19 cellular contexts compared by ENCODE assay signal in the genomic region with DNA sequence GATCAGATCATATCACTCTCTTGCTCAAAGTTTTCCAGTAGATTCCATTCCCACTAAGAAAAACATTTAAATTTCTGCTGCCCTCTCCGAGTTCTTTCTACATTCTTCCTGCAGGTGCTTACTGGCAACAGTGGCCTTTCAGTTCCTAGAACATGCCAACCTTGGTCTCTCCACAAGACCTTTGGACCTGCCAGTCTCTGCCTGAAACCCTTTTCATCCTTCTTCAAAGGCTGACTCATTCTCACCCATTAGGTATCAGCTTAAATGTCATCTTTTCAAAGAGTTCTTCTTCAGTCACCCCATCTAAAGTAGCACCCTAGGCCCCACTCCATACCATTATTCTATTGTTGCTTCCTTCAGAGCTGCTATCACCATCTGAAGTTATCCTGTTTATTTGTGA. TPM values are rescaled to one million over a fixed set of nuclear protein-coding genes. Genes with fewer than 3 reads are reported as not detected.
A peak's percentile ranks its signal among the peaks of the same experiment; 100 is the strongest.
DNase-seq lines count a peak whose midpoint lies in the region; ATAC-seq and TF ChIP-seq lines count a peak whose summit lies in the region.
"Had no signal": no experiment of that assay in that cellular context is flagged by ENCODE, and none has a peak within 500 bp of the region (broad histone marks: within the 10 kb centered on the region; RNA-seq: fewer than 3 reads in every experiment).

No MANE protein-coding gene starts in this region.

- no peak overlapping the region for H3K27ac ChIP-seq in HCT116 (ENCODE audit: low read depth, low read length)
- no peak overlapping the region for H3K27ac ChIP-seq in right lobe of liver
- H3K27ac ChIP-seq in thyroid gland = no peak overlapping the region
- H3K27ac ChIP-seq: 22Rv1, A549, C4-2B had no signal

- TF ChIP-seq RAD21 in HCT116 (IDR thresholded peaks at IDR 0.05; ENCODE audit: low read depth) = no peak

- H3K79me2 ChIP-seq in HCT116 (ENCODE audit: insufficient read depth, low read length) = no peaks in the 10 kb centered on the region

- RAD21 ChIA-PET in HCT116 (lab: Charles Lee; ENCODE audit: low non-redundant PET in 1 of 2, low total read pairs in 2 of 2, uncharacterized antibody in 2 of 2, unreplicated experiment in 2 of 2) = no interaction called here

- H3K9me2 ChIP-seq in HCT116 (ENCODE audit: insufficient read depth) = no peaks in the 10 kb centered on the region

- H3K27me3 Mint-ChIP-seq in MCF 10A (ENCODE audit: insufficient read depth, unreplicated experiment) = no peaks in the 10 kb centered on the region
- H3K27me3 Mint-ChIP-seq: CD4-positive, alpha-beta T cell had no signal

- 86% methylated on average over 1 of the region's 1 CpG for WGBS in right lobe of liver (ENCODE audit: insufficient coverage, low coverage, low lambda C conversion rate, missing lambda C conversion rate)
- WGBS in thyroid gland, 2 donors = 94 to 98% methylated on average over 1 of the region's 1 CpG

- H3K27ac Mint-ChIP-seq in MCF 10A (ENCODE audit: low read depth, unreplicated experiment) = no peak overlapping the region
- H3K27ac Mint-ChIP-seq: CD4-positive, alpha-beta T cell had no signal

- H3K4me3 Mint-ChIP-seq in MCF 10A (ENCODE audit: unreplicated experiment) = no peak overlapping the region
- H3K4me3 Mint-ChIP-seq: CD4-positive, alpha-beta T cell had no signal

- TF ChIP-seq CTCF in HCT116 (IDR thresholded peaks at IDR 0.05 in 2 of 3, conservative IDR thresholded peaks at IDR 0.05 in 1 of 3; ENCODE audit: borderline replicate concordance in 1 of 3, insufficient read depth in 1 of 3, low read depth in 2 of 3, low read length in 2 of 3) (no peak), right lobe of liver (IDR thresholded peaks at IDR 0.05) (no peak), MCF 10A (IDR thresholded peaks at IDR 0.05; ENCODE audit: unreplicated experiment) (no peak), thyroid gland (IDR thresholded peaks at IDR 0.05) (no peak)

- CTCF ChIA-PET in HCT116 (lab: Charles Lee) (no interaction called here), MCF 10A (lab: Yijun Ruan, JAX) (no interaction called here)

- no peak overlapping the region for H2AFZ ChIP-seq in HCT116 (ENCODE audit: low read depth, low read length, poor library complexity, severe bottlenecking)

- POLR2A ChIA-PET in HCT116 (lab: Charles Lee) = no interaction called here
- POLR2A ChIA-PET in MCF 10A (lab: Yijun Ruan, JAX) = interaction anchor here (1.2 to 1.4 kb wide), 2 partner anchors 9 to 22 kb away, joined by 3 to 5 read pairs; no protein-coding TSS in a partner anchor

- H3K36me3 Mint-ChIP-seq in MCF 10A (ENCODE audit: insufficient read depth, unreplicated experiment) = peaks cover 1% of the 10 kb centered on the region

- H3K27me3 ChIP-seq in HCT116 (ENCODE audit: insufficient read depth, low read length) (no peaks in the 10 kb centered on the region), right lobe of liver (no peaks in the 10 kb centered on the region), thyroid gland (no peaks in the 10 kb centered on the region)

- H3K4me1 ChIP-seq in HCT116 (ENCODE audit: control insufficient read depth in 1 of 2, insufficient read depth in 2 of 2, low read length in 2 of 2) (peaks cover 0 to 8% of the 10 kb centered on the region in 2 experiments; a peak in 1 of 4 replicates), right lobe of liver (no peaks in the 10 kb centered on the region), thyroid gland (no peaks in the 10 kb centered on the region)
- H3K4me1 ChIP-seq: Caco-2 had no signal

- H3K9ac ChIP-seq in HCT116 (ENCODE audit: low read length) = no peak overlapping the region

- no peaks in the 10 kb centered on the region for H4K20me1 ChIP-seq in HCT116 (ENCODE audit: insufficient read depth)

- H3K4me3 ChIP-seq in HCT116 (replicated peaks in 1 of 2; ENCODE audit: low read depth in 1 of 2, low read length in 2 of 2) (no peak overlapping the region), right lobe of liver (no peak overlapping the region), thyroid gland (replicated peaks in 1 of 3) (no peak overlapping the region)
- H3K4me3 ChIP-seq: A549 had no signal

- no TSS peak for BruUV-seq in HCT116 (replicated peaks; lab: Mats Ljungman, UMichigan)
- BruUV-seq in MCF 10A (replicated peaks; lab: Mats Ljungman, UMichigan) = no TSS peak

- 0 out of 2 replicates have a peak overlapping the region, but pooled peaks have one; percentile 6 for H3K4me2 ChIP-seq in HCT116 (ENCODE audit: low read length)
- H3K4me2 ChIP-seq: A549 had no signal

- no peaks in the 10 kb centered on the region for H3K4me1 Mint-ChIP-seq in MCF 10A (ENCODE audit: insufficient read depth, unreplicated experiment)

- no peaks in the 10 kb centered on the region for H3K9me3 ChIP-seq in HCT116 (ENCODE audit: control insufficient read depth in 1 of 2, insufficient read depth in 1 of 2, low read depth in 1 of 2, low read length in 2 of 2)
- H3K9me3 ChIP-seq in right lobe of liver = no peaks in the 10 kb centered on the region
- no peaks in the 10 kb centered on the region for H3K9me3 ChIP-seq in thyroid gland
- H3K9me3 ChIP-seq: Caco-2 had no signal

- DNase-seq in DMS53 (lab: John Stamatoyannopoulos, UW) (peak; percentile 61), DMS53 treated with DMSO at 0.1 percent for 48 hours (lab: John Stamatoyannopoulos, UW; ENCODE audit: unreplicated experiment) (no peak), HCT116 (ENCODE audit: low read depth, low spot score) (no peak), SW480 (ENCODE audit: low spot score) (peak; percentile 63), right lobe of liver (no peak), HUDEP-2 (lab: John Stamatoyannopoulos, UW; ENCODE audit: unreplicated experiment in 76 of 76) (no peak), MCF 10A (ENCODE audit: unreplicated experiment) (no peak), thyroid gland (no peak)
- DNase-seq: AML-193; Caco-2; CD4-positive, alpha-beta T cell; DMS79 treated with DMSO at 0.1 percent for 48 hours; GF-D8; GOT3; H7; IMR-90 had no signal

- intact Hi-C loops in HCT116 (cut with micrococcal nuclease) (no loop called here), right lobe of liver (cut with DNase I) (no loop called here), MCF 10A (cut with micrococcal nuclease) (no loop called here), thyroid gland (cut with DNase I) (no loop called here)

- no peaks in the 10 kb centered on the region for H3K36me3 ChIP-seq in HCT116 (ENCODE audit: control insufficient read depth in 1 of 2, insufficient read depth in 2 of 2, low read length in 2 of 2)
- H3K36me3 ChIP-seq in right lobe of liver = no peaks in the 10 kb centered on the region
- no peaks in the 10 kb centered on the region for H3K36me3 ChIP-seq in thyroid gland

- TF ChIP-seq POLR2A in HCT116 (IDR thresholded peaks at IDR 0.05; ENCODE audit: borderline replicate concordance, extremely low read depth, insufficient read depth, insufficient read length) (no peak), right lobe of liver (IDR thresholded peaks at IDR 0.05) (no peak), thyroid gland (IDR thresholded peaks at IDR 0.05) (no peak)

- H3K9me3 Mint-ChIP-seq in MCF 10A (ENCODE audit: unreplicated experiment) = no peaks in the 10 kb centered on the region

- no peak for ATAC-seq in HCT116
- ATAC-seq in right lobe of liver = peak in 3 of 4 donors; percentile 43 to 62 (median 60)
- ATAC-seq: A549 had no signal

TF ChIP-seq in HCT116, 20 proteins besides CTCF, POLR2A, EP300 and RAD21 (continues in another document):
- TF ChIP-seq JUND (IDR thresholded peaks at IDR 0.05) (no peak), CEBPB (IDR thresholded peaks at IDR 0.05; ENCODE audit: low read depth) (no peak), SRF (IDR thresholded peaks at IDR 0.05; ENCODE audit: low read depth) (no peak), POLR2AphosphoS5 (IDR thresholded peaks at IDR 0.05; ENCODE audit: low read depth, low read length) (no peak), EGR1 (IDR thresholded peaks at IDR 0.05; ENCODE audit: low read depth) (no peak), SP1 (IDR thresholded peaks at IDR 0.05; ENCODE audit: low read depth) (no peak), EZH2phosphoT487 (IDR thresholded peaks at IDR 0.05; ENCODE audit: borderline replicate concordance) (no peak), TCF7L2 (IDR thresholded peaks at IDR 0.05; ENCODE audit: borderline replicate concordance, extremely low read depth, insufficient read depth, insufficient read length) (no peak), FOSL1 (IDR thresholded peaks at IDR 0.05; ENCODE audit: low read depth) (no peak), ELF1 (IDR thresholded peaks at IDR 0.05; ENCODE audit: borderline replicate concordance, low read depth) (no peak), EZH2 (IDR thresholded peaks at IDR 0.05) (no peak)
- TF ChIP-seq, protein P1, sequence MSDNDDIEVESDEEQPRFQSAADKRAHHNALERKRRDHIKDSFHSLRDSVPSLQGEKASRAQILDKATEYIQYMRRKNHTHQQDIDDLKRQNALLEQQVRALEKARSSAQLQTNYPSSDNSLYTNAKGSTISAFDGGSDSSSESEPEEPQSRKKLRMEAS (IDR thresholded peaks at IDR 0.05) = no peak
- TF ChIP-seq, protein P2, sequence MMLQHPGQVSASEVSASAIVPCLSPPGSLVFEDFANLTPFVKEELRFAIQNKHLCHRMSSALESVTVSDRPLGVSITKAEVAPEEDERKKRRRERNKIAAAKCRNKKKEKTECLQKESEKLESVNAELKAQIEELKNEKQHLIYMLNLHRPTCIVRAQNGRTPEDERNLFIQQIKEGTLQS (IDR thresholded peaks at IDR 0.05) = no peak

RNA-seq across cellular contexts. Expression of a gene that starts 21.8 kb away (rescaled TPM):
- total RNA-seq in HCT116 (2021; ENCODE audit: unreplicated experiment) (21.5 TPM), right lobe of liver (10 to 100 TPM in 5 of 6 experiments, 1 to 10 TPM in 1; 9.7 to 21.7 (median 16.9) TPM), MCF 10A (2022) (45.3 and 65.0 TPM in 2 replicates), thyroid gland (100 to 1,000 TPM in 1 of 4 donors, 10 to 100 TPM in 3; 28.3 to 122 (median 70.5) TPM)
- 20.2 and 22.0 TPM in 2 replicates for polyA plus RNA-seq in HCT116 (2012)
- total RNA-seq: CD4-positive, alpha-beta T cell had no signal

Comparison
In these comparisons a context has a peak if more than half of its experiments do, and no peak if none do; other contexts are left out.
1. DNase-seq: peak in DMS53 (single experiment) and SW480 (single experiment); none in DMS53 treated with DMSO at 0.1 percent for 48 hours (single experiment), HCT116 (single experiment), right lobe of liver (0 of 3), HUDEP-2 (0 of 76), MCF 10A (single experiment) and thyroid gland (0 of 2).